8 cellular contexts compared by ENCODE assay signal in the genomic region with DNA sequence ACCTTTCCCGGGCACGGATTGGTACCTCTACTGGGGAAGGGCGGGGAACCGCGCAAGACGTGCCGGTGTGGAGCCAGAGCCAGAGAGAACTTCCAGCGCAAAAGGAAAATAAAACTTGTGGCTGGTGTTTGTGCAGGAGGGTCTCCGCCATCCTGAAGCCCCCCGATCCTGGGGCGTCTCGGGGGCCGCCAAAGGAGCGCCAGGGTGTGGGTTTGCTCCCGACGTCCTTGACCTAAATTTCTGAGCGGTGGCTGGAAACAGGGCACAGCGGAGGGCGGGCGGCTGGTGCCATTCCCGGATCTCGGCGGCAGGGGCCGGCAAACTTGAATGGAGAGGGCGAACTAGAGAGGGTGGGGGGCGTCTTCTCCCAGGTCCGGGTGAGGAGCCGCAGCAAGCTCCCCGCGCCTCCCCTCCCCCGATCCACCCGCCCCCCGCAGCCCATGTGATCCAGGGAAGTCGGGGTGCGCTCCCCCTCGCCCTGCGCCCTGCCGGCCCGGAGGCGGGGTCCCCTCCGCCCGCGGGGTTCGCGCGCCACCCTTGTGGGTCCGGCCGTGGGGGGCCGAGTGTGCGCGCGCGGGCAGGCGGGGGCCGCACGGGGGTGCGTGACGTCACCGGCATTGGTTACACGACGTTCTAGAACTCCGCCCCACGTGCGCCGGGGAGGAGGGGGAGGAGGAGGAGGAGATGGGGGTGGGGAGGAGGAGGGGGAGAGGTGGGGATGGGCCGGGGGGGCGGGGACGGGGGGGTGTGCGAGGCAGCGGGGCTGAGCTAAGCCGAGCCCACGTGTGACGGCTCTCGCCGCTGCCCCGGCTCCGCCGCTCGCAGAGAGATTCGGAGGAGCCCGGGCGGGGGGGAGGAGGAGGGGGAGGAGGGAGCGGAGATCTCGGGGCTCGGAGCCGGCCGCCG.
A peak's percentile ranks its signal among the peaks of the same experiment; 100 is the strongest.
DNase-seq lines count a peak whose midpoint lies in the region; ATAC-seq and TF ChIP-seq lines count a peak whose summit lies in the region.

Gene MSI2, plus strand, starts transcription at position 748 of the 906 bp plus-strand sequence. CDS start 220 bp downstream, outside the sequence.

- peak; percentile 45 for DNase-seq in NCI-H345 treated with DMSO at 0.1 percent for 48 hours (lab: John Stamatoyannopoulos, UW; ENCODE audit: unreplicated experiment)
- peak; percentile 90 for DNase-seq in activated CD4-positive, alpha-beta T cell treated with anti-CD3 and anti-CD28 coated beads for 48 hours
- DNase-seq in choroid plexus epithelial cell (ENCODE audit: low read depth): peak; percentile 90
- DNase-seq in kidney tubule cell (ENCODE audit: low spot score): peak; percentile 80
- DNase-seq in stimulated activated CD4-positive, alpha-beta T cell treated with anti-CD3 and anti-CD28 coated beads, Interleukin-15, amount 100 ng/mL, for 48 hours (ENCODE audit: low read depth in 2 of 2): peak; percentile 75 to 78

- peak within 1 kb of the TSS; percentile 68 for H3K27ac ChIP-seq in 22Rv1

- H3K4me3 ChIP-seq in choroid plexus epithelial cell (ENCODE audit: low read depth, low read length): peak within 1 kb of the TSS; percentile 72

- ATAC-seq in GM18867 (IDR thresholded peaks at IDR 0.05; ENCODE audit: unreplicated experiment): peak; percentile 80
- ATAC-seq in HG03108 (IDR thresholded peaks at IDR 0.05; ENCODE audit: unreplicated experiment): peak; percentile 55

- TF ChIP-seq CTCF in 22Rv1 (IDR thresholded peaks at IDR 0.05) (no peak), choroid plexus epithelial cell (conservative IDR thresholded peaks at IDR 0.05; ENCODE audit: low read depth, low read length) (peak; percentile 14)

Comparison
In these comparisons a context has a peak if more than half of its experiments do, and no peak if none do; other contexts are left out.
1. Peak in every context shown above with its lines: DNase-seq, ATAC-seq, H3K4me3 ChIP-seq and H3K27ac ChIP-seq.